ENCODE assay signal across 8 cellular contexts in genomic region chr16:28821874-28822519, GRCh38. TPM values are rescaled to one million over a fixed set of nuclear protein-coding genes. Genes with fewer than 3 reads are reported as not detected.
DNase-seq lines count a peak whose midpoint lies in the region; ATAC-seq and TF ChIP-seq lines count a peak whose summit lies in the region.

No MANE protein-coding gene starts in this region.

- peaks cover 46% of the 10 kb centered on the region for H3K79me2 ChIP-seq in ACC112 (ENCODE audit: control insufficient read depth, insufficient read depth, low read length, unreplicated experiment)

- H3K27ac ChIP-seq in ACC112 (ENCODE audit: low read depth, low read length) (peak overlapping the region; percentile 89), breast epithelium (peak overlapping the region; percentile 99 to 100)

- H3K4me3 ChIP-seq in ACC112 (ENCODE audit: low read depth, low read length): peak overlapping the region; percentile 99
- peak overlapping the region; percentile 99 to 100 (median 100) for H3K4me3 ChIP-seq in breast epithelium
- peak overlapping the region; percentile 2 for H3K4me3 ChIP-seq in mucosa of descending colon

- H3K4me1 ChIP-seq in ACC112 (ENCODE audit: control insufficient read depth, insufficient read depth, low read length, unreplicated experiment): peaks cover 21% of the 10 kb centered on the region
- no peaks in the 10 kb centered on the region for H3K4me1 ChIP-seq in breast epithelium
- peaks cover 23% of the 10 kb centered on the region for H3K4me1 ChIP-seq in mucosa of descending colon (ENCODE audit: low read depth)

- no peaks in the 10 kb centered on the region for H3K9me3 ChIP-seq in breast epithelium
- no peaks in the 10 kb centered on the region for H3K9me3 ChIP-seq in mucosa of descending colon

- H3K36me3 ChIP-seq in ACC112 (ENCODE audit: insufficient read depth, low read length) (peaks cover 17% of the 10 kb centered on the region), breast epithelium (no peaks in the 10 kb centered on the region), mucosa of descending colon (ENCODE audit: low read depth) (no peaks in the 10 kb centered on the region)

- ATAC-seq in mucosa of descending colon (no peak), HG02642 (IDR thresholded peaks at IDR 0.05; ENCODE audit: poor library complexity, unreplicated experiment) (no peak)

- no peak for TF ChIP-seq POLR2A in breast epithelium (IDR thresholded peaks at IDR 0.05)

- intact Hi-C loops in breast epithelium (cut with DNase I; ENCODE audit: low total_unique reads) (no loop called here), mucosa of descending colon (cut with DNase I, micrococcal nuclease) (no loop called here)

- DNase-seq in HT-29 (ENCODE audit: low spot score): peak; percentile 23
- DNase-seq in breast epithelium (ENCODE audit: low spot score in 2 of 2): no peak
- DNase-seq in mucosa of descending colon: no peak
- DNase-seq in 8988T: no peak
- DNase-seq in NCI-H1048 (lab: John Stamatoyannopoulos, UW): no peak
- DNase-seq in NCI-H774 (lab: John Stamatoyannopoulos, UW): no peak

- peak overlapping the region; percentile 86 for H2AFZ ChIP-seq in ACC112 (ENCODE audit: low read length, unreplicated experiment)

- H3K27me3 ChIP-seq in ACC112 (ENCODE audit: insufficient read depth, low read length): no peaks in the 10 kb centered on the region
- no peaks in the 10 kb centered on the region for H3K27me3 ChIP-seq in breast epithelium

- TF ChIP-seq CTCF in breast epithelium (IDR thresholded peaks at IDR 0.05) (no peak), mucosa of descending colon (IDR thresholded peaks at IDR 0.05) (no peak)

RNA-seq across cellular contexts. Expression of gene ATXN2L, which starts 0.8 kb away (rescaled TPM):
- total RNA-seq in HT-29 (2014; rRNA removed; shearing (Covaris generic)): 74.1 and 86.9 TPM in 2 replicates
- total RNA-seq in breast epithelium: 10 to 100 TPM; 43.8 to 62.6 (median 58.1) TPM
- total RNA-seq in mucosa of descending colon: 100 to 1,000 TPM; 102 to 108 (median 107) TPM

RNA-seq across cellular contexts. Expression of gene TUFM, which starts 24.2 kb away (rescaled TPM):
- total RNA-seq in HT-29 (2014; rRNA removed; shearing (Covaris generic)): 376 and 403 TPM in 2 replicates
- 100 to 1,000 TPM in 1 of 3 donors, 10 to 100 TPM in 2; 97.9 to 103 (median 98.4) TPM for total RNA-seq in breast epithelium
- total RNA-seq in mucosa of descending colon: 100 to 1,000 TPM; 182 to 248 (median 220) TPM

RNA-seq across cellular contexts. Expression of gene SH2B1, which starts 41.6 kb away (rescaled TPM):
- total RNA-seq in HT-29 (2014; rRNA removed; shearing (Covaris generic)): 38.9 and 50.2 TPM in 2 replicates
- total RNA-seq in breast epithelium: 10 to 100 TPM; 20.0 to 28.8 (median 23.6) TPM
- 100 to 1,000 TPM in 1 of 3 donors, 10 to 100 TPM in 2; 83.5 to 107 (median 89.7) TPM for total RNA-seq in mucosa of descending colon

RNA-seq across cellular contexts. Expression of gene ATP2A1, which starts 56.3 kb away (rescaled TPM):
- 0.83 and 2.6 TPM in 2 replicates for total RNA-seq in HT-29 (2014; rRNA removed; shearing (Covaris generic))
- under 1 TPM; 0.15 to 0.48 (median 0.33) TPM for total RNA-seq in breast epithelium
- 1 to 10 TPM in 2 of 3 donors, under 1 TPM in 1; 0.96 to 1.7 (median 1.6) TPM for total RNA-seq in mucosa of descending colon

Comparison
In these comparisons a context has a peak if more than half of its experiments do, and no peak if none do; other contexts are left out.
1. H3K4me3 ChIP-seq: peak in every context shown above with its lines; median percentile 100 in breast epithelium; 99 in ACC112; 2 in mucosa of descending colon.